8 cellular contexts compared by ENCODE assay signal in the genomic region with DNA sequence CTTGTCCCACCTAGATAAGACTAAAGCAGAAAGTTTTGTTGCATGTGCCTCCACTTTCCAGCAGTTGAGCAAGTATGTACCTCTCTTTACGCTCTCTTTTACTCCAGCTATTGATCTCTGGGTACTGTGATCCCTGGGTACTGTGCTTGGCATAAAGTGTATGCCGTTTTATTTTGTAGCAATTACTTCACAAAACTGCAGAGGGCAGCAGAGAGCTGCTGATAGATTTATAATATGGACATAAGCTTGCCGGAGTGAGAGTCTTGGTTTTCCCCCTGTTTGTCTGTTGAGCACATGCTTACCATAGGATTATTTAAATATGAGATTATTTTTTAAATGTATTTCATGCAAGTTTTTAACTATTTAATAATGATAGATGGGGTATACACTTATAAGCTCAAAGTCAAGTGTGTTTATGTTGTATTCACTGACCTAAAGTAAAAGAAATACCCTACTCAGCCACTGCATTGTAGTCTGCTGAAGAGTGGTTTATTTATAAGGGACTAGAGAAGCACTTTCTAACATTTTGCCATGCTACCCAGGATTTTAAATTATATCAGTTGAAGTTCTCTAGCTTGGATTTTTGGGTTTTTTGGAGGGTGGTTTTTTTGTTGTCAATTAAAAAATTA. TPM values are rescaled to one million over a fixed set of nuclear protein-coding genes. Genes with fewer than 3 reads are reported as not detected.
DNase-seq lines count a peak whose midpoint lies in the region; ATAC-seq and TF ChIP-seq lines count a peak whose summit lies in the region.

No MANE protein-coding gene starts in this region.

- ATAC-seq in GM19467 (IDR thresholded peaks at IDR 0.05; ENCODE audit: unreplicated experiment), result peak; percentile 90
- ATAC-seq in HG03558 (IDR thresholded peaks at IDR 0.05; ENCODE audit: extremely low read depth, unreplicated experiment), result peak; percentile 86
- ATAC-seq in thoracic aorta (ENCODE audit: insufficient number of reproducible peaks, low FRiP score, low read depth), result no peak

- H3K27me3 Mint-ChIP-seq in activated CD4-positive, alpha-beta memory T cell treated with anti-CD3 and anti-CD28 coated beads for 36 hours, result no peaks in the 10 kb centered on the region
- no peaks in the 10 kb centered on the region for H3K27me3 Mint-ChIP-seq in endothelial cell (ENCODE audit: unreplicated experiment)

- TF ChIP-seq CTCF in endothelial cell (IDR thresholded peaks at IDR 0.05; ENCODE audit: unreplicated experiment) (peak; percentile 97), thoracic aorta (IDR thresholded peaks at IDR 0.05) (peak; percentile 77)

- H3K4me3 ChIP-seq in thoracic aorta, result no peak overlapping the region

- CTCF ChIA-PET in activated CD4-positive, alpha-beta memory T cell treated with anti-CD3 and anti-CD28 coated beads for 36 hours (lab: Charles Lee), result interaction anchor here (0.7 to 4.0 kb wide), 41 partner anchors 9 to 732 kb away, joined by 3 to 65 read pairs (median 4); a partner anchor contains a TSS

- peaks cover 28% of the 10 kb centered on the region for H3K4me1 Mint-ChIP-seq in activated CD4-positive, alpha-beta memory T cell treated with anti-CD3 and anti-CD28 coated beads for 36 hours (ENCODE audit: low read depth)
- peaks cover 29% of the 10 kb centered on the region for H3K4me1 Mint-ChIP-seq in endothelial cell (ENCODE audit: unreplicated experiment)

- no peak overlapping the region for H3K4me3 Mint-ChIP-seq in activated CD4-positive, alpha-beta memory T cell treated with anti-CD3 and anti-CD28 coated beads for 36 hours
- no peak overlapping the region for H3K4me3 Mint-ChIP-seq in endothelial cell (ENCODE audit: unreplicated experiment)

- peaks cover 14% of the 10 kb centered on the region for H3K36me3 Mint-ChIP-seq in activated CD4-positive, alpha-beta memory T cell treated with anti-CD3 and anti-CD28 coated beads for 36 hours
- peaks cover 11% of the 10 kb centered on the region for H3K36me3 Mint-ChIP-seq in endothelial cell (ENCODE audit: low read depth, unreplicated experiment)

- POLR2A ChIA-PET in activated CD4-positive, alpha-beta memory T cell treated with anti-CD3 and anti-CD28 coated beads for 36 hours (lab: Charles Lee), result interaction anchor here (0.9 kb wide), 1 partner anchor 13 kb away, joined by 3 read pairs; a partner anchor contains a TSS

- H3K27ac ChIP-seq in thoracic aorta, result no peak overlapping the region

- H3K27me3 ChIP-seq in thoracic aorta (replicated peaks; ENCODE audit: insufficient read depth), result no peaks in the 10 kb centered on the region

- H3K4me1 ChIP-seq in thoracic aorta (ENCODE audit: control insufficient read depth in 1 of 2, low read depth in 2 of 2), result peaks cover 4 to 10% of the 10 kb centered on the region in 2 donors

- peak; percentile 50 for DNase-seq in DMS 273 treated with DMSO at 0.1 percent for 48 hours (lab: John Stamatoyannopoulos, UW)
- peak; percentile 69 for DNase-seq in NCI-H69 (lab: John Stamatoyannopoulos, UW)
- DNase-seq in activated CD4-positive, alpha-beta memory T cell treated with anti-CD3 and anti-CD28 coated beads for 36 hours, result peak; percentile 46
- DNase-seq in endothelial cell (ENCODE audit: low spot score), result peak; percentile 73
- peak; percentile 75 for DNase-seq in myocyte (ENCODE audit: low read depth)
- no peak for DNase-seq in thoracic aorta (ENCODE audit: low spot score)

- no peaks in the 10 kb centered on the region for H3K9me3 ChIP-seq in thoracic aorta

- intact Hi-C loops in activated CD4-positive, alpha-beta memory T cell treated with anti-CD3 and anti-CD28 coated beads for 36 hours (cut with micrococcal nuclease), result loop anchor here (1.0 to 5.0 kb wide), 4 partner anchors 97 to 380 kb away; a partner anchor contains a TSS

- peak overlapping the region; percentile 60 for H3K27ac Mint-ChIP-seq in activated CD4-positive, alpha-beta memory T cell treated with anti-CD3 and anti-CD28 coated beads for 36 hours
- H3K27ac Mint-ChIP-seq in endothelial cell (ENCODE audit: unreplicated experiment), result no peak overlapping the region

- no peaks in the 10 kb centered on the region for H3K9me3 Mint-ChIP-seq in activated CD4-positive, alpha-beta memory T cell treated with anti-CD3 and anti-CD28 coated beads for 36 hours
- no peaks in the 10 kb centered on the region for H3K9me3 Mint-ChIP-seq in endothelial cell (ENCODE audit: unreplicated experiment)

- H3K36me3 ChIP-seq in thoracic aorta, result peaks cover 4% of the 10 kb centered on the region

RNA-seq across cellular contexts. Expression of a gene that starts 13.0 kb away (rescaled TPM):
- total RNA-seq in activated CD4-positive, alpha-beta memory T cell treated with anti-CD3 and anti-CD28 coated beads for 36 hours, result 10 to 100 TPM; 53.6 to 54.3 TPM
- total RNA-seq in endothelial cell (ENCODE audit: unreplicated experiment) (49.8 TPM), myocyte (71.2 and 72.0 TPM in 2 replicates), thoracic aorta (10 to 100 TPM; 20.7 to 21.8 TPM)
- 64.3 TPM for polyA plus RNA-seq in myocyte (2012)
